ENCODE assay signal across 1 cellular context in genomic region chr1:31955917-31956736, GRCh38.
TF ChIP-seq lines count a peak whose summit lies in the region.

No MANE protein-coding gene starts in this region.

TF ChIP-seq in K562, 482 proteins besides CTCF, POLR2A, EP300 and RAD21 (continued from another document and continues in another):
- TF ChIP-seq, protein P1, sequence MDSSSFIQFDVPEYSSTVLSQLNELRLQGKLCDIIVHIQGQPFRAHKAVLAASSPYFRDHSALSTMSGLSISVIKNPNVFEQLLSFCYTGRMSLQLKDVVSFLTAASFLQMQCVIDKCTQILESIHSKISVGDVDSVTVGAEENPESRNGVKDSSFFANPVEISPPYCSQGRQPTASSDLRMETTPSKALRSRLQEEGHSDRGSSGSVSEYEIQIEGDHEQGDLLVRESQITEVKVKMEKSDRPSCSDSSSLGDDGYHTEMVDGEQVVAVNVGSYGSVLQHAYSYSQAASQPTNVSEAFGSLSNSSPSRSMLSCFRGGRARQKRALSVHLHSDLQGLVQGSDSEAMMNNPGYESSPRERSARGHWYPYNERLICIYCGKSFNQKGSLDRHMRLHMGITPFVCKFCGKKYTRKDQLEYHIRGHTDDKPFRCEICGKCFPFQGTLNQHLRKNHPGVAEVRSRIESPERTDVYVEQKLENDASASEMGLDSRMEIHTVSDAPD (CRISPR knock-in tag; IDR thresholded peaks at IDR 0.05), result no peak
- TF ChIP-seq CAMTA2 (CRISPR knock-in tag; conservative IDR thresholded peaks at IDR 0.05) (no peak), ZNF79 (CRISPR knock-in tag; IDR thresholded peaks at IDR 0.05; ENCODE audit: low read depth) (0 out of 2 replicates have a peak, but pooled peaks have one; percentile 53), GATAD2B (IDR thresholded peaks at IDR 0.05; ENCODE audit: borderline replicate concordance) (peak; percentile 90; the same call in 1 of the 2 replicates), ZNF57 (CRISPR knock-in tag; IDR thresholded peaks at IDR 0.05) (0 out of 2 replicates have a peak, but pooled peaks have one; percentile 56), ZKSCAN8 (CRISPR knock-in tag; IDR thresholded peaks at IDR 0.05) (peak; percentile 69), NFE2L1 (tag; IDR thresholded peaks at IDR 0.05; ENCODE audit: borderline replicate concordance, low read depth) (no peak), ZNF263 (CRISPR knock-in tag; IDR thresholded peaks at IDR 0.05; ENCODE audit: borderline replicate concordance) (no peak), JUNB (CRISPR knock-in tag; conservative IDR thresholded peaks at IDR 0.05) (no peak), MCM5 (IDR thresholded peaks at IDR 0.05; ENCODE audit: low read depth) (no peak), FOSL1 (tag; conservative IDR thresholded peaks at IDR 0.05) (peak; percentile 98), STAG1 (CRISPR knock-in tag; IDR thresholded peaks at IDR 0.05; ENCODE audit: borderline replicate concordance) (no peak), MNT (conservative IDR thresholded peaks at IDR 0.05) (peak in 1 of 2 experiments; percentile 54; a peak in 1 of 4 replicates), FOXK1 (CRISPR knock-in tag; IDR thresholded peaks at IDR 0.05; ENCODE audit: borderline replicate concordance) (no peak), ZNF444 (CRISPR knock-in tag; IDR thresholded peaks at IDR 0.05) (no peak), HMG20A (CRISPR knock-in tag; conservative IDR thresholded peaks at IDR 0.05) (no peak), HDAC6 (IDR thresholded peaks at IDR 0.05; ENCODE audit: low read depth, low read length) (no peak), MYNN (IDR thresholded peaks at IDR 0.05) (peak; percentile 58; the same call in 1 of the 2 replicates), MYNN (CRISPR knock-in tag; IDR thresholded peaks at IDR 0.05) (no peak), GABPB1 (CRISPR knock-in tag; IDR thresholded peaks at IDR 0.05) (peak; percentile 41; the same call in 1 of the 2 replicates), ZC3H11A (IDR thresholded peaks at IDR 0.05; ENCODE audit: low read depth, low read length) (no peak), ZNF408 (CRISPR knock-in tag; IDR thresholded peaks at IDR 0.05; ENCODE audit: low read depth) (no peak), ZNF717 (CRISPR knock-in tag; IDR thresholded peaks at IDR 0.05) (no peak), HMBOX1 (IDR thresholded peaks at IDR 0.05) (peak; percentile 96), TOE1 (IDR thresholded peaks at IDR 0.05; ENCODE audit: borderline replicate concordance) (peak; percentile 23; the same call in 1 of the 2 replicates), TOE1 (CRISPR knock-in tag; IDR thresholded peaks at IDR 0.05; ENCODE audit: borderline replicate concordance, low read depth) (no peak), KLF10 (CRISPR knock-in tag; IDR thresholded peaks at IDR 0.05) (no peak), TBP (optimal IDR thresholded peaks at IDR 0.05; ENCODE audit: low read depth, low read length) (peak; percentile 94), ATF7 (IDR thresholded peaks at IDR 0.05) (peak; percentile 82), ZNF3 (CRISPR knock-in tag; IDR thresholded peaks at IDR 0.05) (no peak), ZNF23 (CRISPR knock-in tag; IDR thresholded peaks at IDR 0.05) (0 out of 2 replicates have a peak, but pooled peaks have one; percentile 31), STAT5B (CRISPR knock-in tag; IDR thresholded peaks at IDR 0.05) (no peak), PCBP1 (IDR thresholded peaks at IDR 0.05; ENCODE audit: low read depth, low read length, poor library complexity, severe bottlenecking) (no peak), ZNF75A (CRISPR knock-in tag; IDR thresholded peaks at IDR 0.05) (no peak), POLR3A (IDR thresholded peaks at IDR 0.05; ENCODE audit: borderline replicate concordance, extremely low read depth, insufficient read depth, insufficient read length) (no peak), SP1 (CRISPR knock-in tag; IDR thresholded peaks at IDR 0.05) (peak; percentile 53; the same call in 1 of the 2 replicates), IRF1 (CRISPR knock-in tag; IDR thresholded peaks at IDR 0.05; ENCODE audit: borderline replicate concordance) (no peak), KLF13 (tag; IDR thresholded peaks at IDR 0.05; ENCODE audit: borderline replicate concordance, low read depth) (no peak), ESRRA (IDR thresholded peaks at IDR 0.05; ENCODE audit: borderline replicate concordance, low read depth) (peak; percentile 69; the same call in 1 of the 2 replicates), RBFOX2 (IDR thresholded peaks at IDR 0.05; ENCODE audit: low read depth, low read length) (peak; percentile 62), SETDB1 (IDR thresholded peaks at IDR 0.05; ENCODE audit: low read length) (no peak), POLR3G (IDR thresholded peaks at IDR 0.05; ENCODE audit: extremely low read depth, insufficient read length, insufficient replicate concordance) (no peak), KAT2B (IDR thresholded peaks at IDR 0.05; ENCODE audit: low read depth, low read length) (peak; percentile 60), SRF (CRISPR knock-in tag; IDR thresholded peaks at IDR 0.05) (no peak), HNRNPH1 (optimal IDR thresholded peaks at IDR 0.05; ENCODE audit: low read depth, low read length) (no peak), SP2 (IDR thresholded peaks at IDR 0.05; ENCODE audit: extremely low read depth, low read depth, low read length, poor library complexity, severe bottlenecking) (no peak), TEAD1 (CRISPR knock-in tag; IDR thresholded peaks at IDR 0.05) (peak in 1 of 2 experiments; percentile 64; a peak in 1 of 4 replicates), NFIC (IDR thresholded peaks at IDR 0.05) (peak; percentile 54), E2F3 (CRISPR knock-in tag; IDR thresholded peaks at IDR 0.05) (no peak), NFRKB (IDR thresholded peaks at IDR 0.05; ENCODE audit: low read depth) (peak; percentile 74), ILK (tag; IDR thresholded peaks at IDR 0.05; ENCODE audit: borderline replicate concordance, low read depth) (no peak), ILF3 (IDR thresholded peaks at IDR 0.05; ENCODE audit: borderline replicate concordance) (no peak), SMAD2 (IDR thresholded peaks at IDR 0.05; ENCODE audit: low read depth, low read length) (no peak)
- TF ChIP-seq, protein P2, sequence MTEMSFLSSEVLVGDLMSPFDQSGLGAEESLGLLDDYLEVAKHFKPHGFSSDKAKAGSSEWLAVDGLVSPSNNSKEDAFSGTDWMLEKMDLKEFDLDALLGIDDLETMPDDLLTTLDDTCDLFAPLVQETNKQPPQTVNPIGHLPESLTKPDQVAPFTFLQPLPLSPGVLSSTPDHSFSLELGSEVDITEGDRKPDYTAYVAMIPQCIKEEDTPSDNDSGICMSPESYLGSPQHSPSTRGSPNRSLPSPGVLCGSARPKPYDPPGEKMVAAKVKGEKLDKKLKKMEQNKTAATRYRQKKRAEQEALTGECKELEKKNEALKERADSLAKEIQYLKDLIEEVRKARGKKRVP (CRISPR knock-in tag; IDR thresholded peaks at IDR 0.05), result peak; percentile 42; the same call in 1 of the 2 replicates
- TF ChIP-seq, protein P3, sequence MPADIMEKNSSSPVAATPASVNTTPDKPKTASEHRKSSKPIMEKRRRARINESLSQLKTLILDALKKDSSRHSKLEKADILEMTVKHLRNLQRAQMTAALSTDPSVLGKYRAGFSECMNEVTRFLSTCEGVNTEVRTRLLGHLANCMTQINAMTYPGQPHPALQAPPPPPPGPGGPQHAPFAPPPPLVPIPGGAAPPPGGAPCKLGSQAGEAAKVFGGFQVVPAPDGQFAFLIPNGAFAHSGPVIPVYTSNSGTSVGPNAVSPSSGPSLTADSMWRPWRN (IDR thresholded peaks at IDR 0.05; ENCODE audit: low read depth), result peak; percentile 27; the same call in 1 of the 2 replicates
- TF ChIP-seq, protein P4, sequence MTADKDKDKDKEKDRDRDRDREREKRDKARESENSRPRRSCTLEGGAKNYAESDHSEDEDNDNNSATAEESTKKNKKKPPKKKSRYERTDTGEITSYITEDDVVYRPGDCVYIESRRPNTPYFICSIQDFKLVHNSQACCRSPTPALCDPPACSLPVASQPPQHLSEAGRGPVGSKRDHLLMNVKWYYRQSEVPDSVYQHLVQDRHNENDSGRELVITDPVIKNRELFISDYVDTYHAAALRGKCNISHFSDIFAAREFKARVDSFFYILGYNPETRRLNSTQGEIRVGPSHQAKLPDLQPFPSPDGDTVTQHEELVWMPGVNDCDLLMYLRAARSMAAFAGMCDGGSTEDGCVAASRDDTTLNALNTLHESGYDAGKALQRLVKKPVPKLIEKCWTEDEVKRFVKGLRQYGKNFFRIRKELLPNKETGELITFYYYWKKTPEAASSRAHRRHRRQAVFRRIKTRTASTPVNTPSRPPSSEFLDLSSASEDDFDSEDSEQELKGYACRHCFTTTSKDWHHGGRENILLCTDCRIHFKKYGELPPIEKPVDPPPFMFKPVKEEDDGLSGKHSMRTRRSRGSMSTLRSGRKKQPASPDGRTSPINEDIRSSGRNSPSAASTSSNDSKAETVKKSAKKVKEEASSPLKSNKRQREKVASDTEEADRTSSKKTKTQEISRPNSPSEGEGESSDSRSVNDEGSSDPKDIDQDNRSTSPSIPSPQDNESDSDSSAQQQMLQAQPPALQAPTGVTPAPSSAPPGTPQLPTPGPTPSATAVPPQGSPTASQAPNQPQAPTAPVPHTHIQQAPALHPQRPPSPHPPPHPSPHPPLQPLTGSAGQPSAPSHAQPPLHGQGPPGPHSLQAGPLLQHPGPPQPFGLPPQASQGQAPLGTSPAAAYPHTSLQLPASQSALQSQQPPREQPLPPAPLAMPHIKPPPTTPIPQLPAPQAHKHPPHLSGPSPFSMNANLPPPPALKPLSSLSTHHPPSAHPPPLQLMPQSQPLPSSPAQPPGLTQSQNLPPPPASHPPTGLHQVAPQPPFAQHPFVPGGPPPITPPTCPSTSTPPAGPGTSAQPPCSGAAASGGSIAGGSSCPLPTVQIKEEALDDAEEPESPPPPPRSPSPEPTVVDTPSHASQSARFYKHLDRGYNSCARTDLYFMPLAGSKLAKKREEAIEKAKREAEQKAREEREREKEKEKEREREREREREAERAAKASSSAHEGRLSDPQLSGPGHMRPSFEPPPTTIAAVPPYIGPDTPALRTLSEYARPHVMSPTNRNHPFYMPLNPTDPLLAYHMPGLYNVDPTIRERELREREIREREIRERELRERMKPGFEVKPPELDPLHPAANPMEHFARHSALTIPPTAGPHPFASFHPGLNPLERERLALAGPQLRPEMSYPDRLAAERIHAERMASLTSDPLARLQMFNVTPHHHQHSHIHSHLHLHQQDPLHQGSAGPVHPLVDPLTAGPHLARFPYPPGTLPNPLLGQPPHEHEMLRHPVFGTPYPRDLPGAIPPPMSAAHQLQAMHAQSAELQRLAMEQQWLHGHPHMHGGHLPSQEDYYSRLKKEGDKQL (CRISPR knock-in tag; IDR thresholded peaks at IDR 0.05; ENCODE audit: borderline replicate concordance), result no peak
- TF ChIP-seq, protein P5, sequence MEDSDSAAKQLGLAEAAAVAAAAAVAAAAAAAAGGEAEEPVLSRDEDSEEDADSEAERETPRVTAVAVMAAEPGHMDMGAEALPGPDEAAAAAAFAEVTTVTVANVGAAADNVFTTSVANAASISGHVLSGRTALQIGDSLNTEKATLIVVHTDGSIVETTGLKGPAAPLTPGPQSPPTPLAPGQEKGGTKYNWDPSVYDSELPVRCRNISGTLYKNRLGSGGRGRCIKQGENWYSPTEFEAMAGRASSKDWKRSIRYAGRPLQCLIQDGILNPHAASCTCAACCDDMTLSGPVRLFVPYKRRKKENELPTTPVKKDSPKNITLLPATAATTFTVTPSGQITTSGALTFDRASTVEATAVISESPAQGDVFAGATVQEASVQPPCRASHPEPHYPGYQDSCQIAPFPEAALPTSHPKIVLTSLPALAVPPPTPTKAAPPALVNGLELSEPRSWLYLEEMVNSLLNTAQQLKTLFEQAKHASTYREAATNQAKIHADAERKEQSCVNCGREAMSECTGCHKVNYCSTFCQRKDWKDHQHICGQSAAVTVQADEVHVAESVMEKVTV (CRISPR knock-in tag; IDR thresholded peaks at IDR 0.05), result peak; percentile 46; the same call in 1 of the 2 replicates
- TF ChIP-seq, protein P6, sequence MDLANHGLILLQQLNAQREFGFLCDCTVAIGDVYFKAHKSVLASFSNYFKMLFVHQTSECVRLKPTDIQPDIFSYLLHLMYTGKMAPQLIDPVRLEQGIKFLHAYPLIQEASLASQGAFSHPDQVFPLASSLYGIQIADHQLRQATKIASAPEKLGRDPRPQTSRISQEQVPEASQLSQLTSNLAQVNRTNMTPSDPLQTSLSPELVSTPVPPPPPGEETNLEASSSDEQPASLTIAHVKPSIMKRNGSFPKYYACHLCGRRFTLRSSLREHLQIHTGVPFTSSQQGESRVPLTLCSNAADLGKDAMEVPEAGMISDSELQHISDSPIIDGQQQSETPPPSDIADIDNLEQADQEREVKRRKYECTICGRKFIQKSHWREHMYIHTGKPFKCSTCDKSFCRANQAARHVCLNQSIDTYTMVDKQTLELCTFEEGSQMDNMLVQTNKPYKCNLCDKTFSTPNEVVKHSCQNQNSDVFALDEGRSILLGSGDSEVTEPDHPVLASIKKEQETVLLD (IDR thresholded peaks at IDR 0.05), result peak; percentile 83; the same call in 1 of the 2 replicates
